Comparison of ENCODE assay signal across 11 cellular contexts in genomic region chr5:71697967-71698366, GRCh38. TPM values are rescaled to one million over a fixed set of nuclear protein-coding genes. Genes with fewer than 3 reads are reported as not detected.
DNase-seq lines count a peak whose midpoint lies in the region; ATAC-seq, FAIRE-seq and TF ChIP-seq lines count a peak whose summit lies in the region.
"Had no signal": no experiment of that assay in that cellular context is flagged by ENCODE, and none has a peak within 500 bp of the region (broad histone marks: within the 10 kb centered on the region; RNA-seq: fewer than 3 reads in every experiment).

No MANE protein-coding gene starts in this region.

- peaks cover 13 to 22% (median 19%) of the 10 kb centered on the region in 5 donors for H3K27me3 Mint-ChIP-seq in naive thymus-derived CD4-positive, alpha-beta T cell
- peaks cover 17% of the 10 kb centered on the region for H3K27me3 Mint-ChIP-seq in activated CD4-positive, alpha-beta memory T cell treated with anti-CD3 and anti-CD28 coated beads, Interleukin-2, amount 10 ng/mL, durations not matched to agents 7 days and 5 days

- CTCF ChIA-PET in endothelial cell of umbilical vein (lab: Charles Lee), result interaction anchor here (0.7 to 1.2 kb wide), 2 partner anchors 25 to 33 kb away, joined by 3 to 4 read pairs; no protein-coding TSS in a partner anchor
- CTCF ChIA-PET in naive thymus-derived CD4-positive, alpha-beta T cell (lab: Charles Lee), result no interaction called here
- CTCF ChIA-PET in activated CD4-positive, alpha-beta memory T cell treated with anti-CD3 and anti-CD28 coated beads, Interleukin-2, amount 10 ng/mL, durations not matched to agents 7 days and 5 days (lab: Charles Lee), result interaction anchor here (0.6 kb wide), 1 partner anchor 34 kb away, joined by 3 read pairs; no protein-coding TSS in a partner anchor

- intact Hi-C loops in endothelial cell of umbilical vein (cut with micrococcal nuclease), result no loop called here
- intact Hi-C loops in naive thymus-derived CD4-positive, alpha-beta T cell (cut with micrococcal nuclease), result no loop called here
- intact Hi-C loops in dorsolateral prefrontal cortex (cut with DNase I), result no loop called here

- dilution Hi-C loops in endothelial cell of umbilical vein (cut with MboI; ENCODE audit: extremely low pct_ligation_motif_present, low sequenced_read_pairs), result no loop called here

- H3K9ac ChIP-seq in Loucy (ENCODE audit: low read depth, low read length, poor library complexity, severe bottlenecking) (no peak overlapping the region), endothelial cell of umbilical vein (replicated peaks; ENCODE audit: extremely low read depth, insufficient read depth, low read length) (no peak overlapping the region)

- no TSS peak for BruUV-seq in endothelial cell of umbilical vein (replicated peaks; lab: Mats Ljungman, UMichigan)

- H3K27ac Mint-ChIP-seq in naive thymus-derived CD4-positive, alpha-beta T cell, result no peak overlapping the region
- no peak overlapping the region for H3K27ac Mint-ChIP-seq in activated CD4-positive, alpha-beta memory T cell treated with anti-CD3 and anti-CD28 coated beads, Interleukin-2, amount 10 ng/mL, durations not matched to agents 7 days and 5 days
- H3K27ac Mint-ChIP-seq: brain had no signal

- H3K9me3 ChIP-seq in Loucy (ENCODE audit: insufficient read depth, low read depth, low read length) (no peaks in the 10 kb centered on the region), endothelial cell of umbilical vein (replicated peaks; ENCODE audit: control insufficient read depth, insufficient read depth, low read length) (no peaks in the 10 kb centered on the region), BE2C (no peaks in the 10 kb centered on the region)
- H3K9me3 ChIP-seq in naive thymus-derived CD4-positive, alpha-beta T cell (ENCODE audit: control insufficient read depth in 2 of 3, low read length in 3 of 3), result no peaks in the 10 kb centered on the region
- H3K9me3 ChIP-seq: SJCRH30 had no signal

- H3K4me2 ChIP-seq in Loucy (ENCODE audit: low read depth, low read length, poor library complexity, severe bottlenecking), result peak overlapping the region; percentile 52
- H3K4me2 ChIP-seq in endothelial cell of umbilical vein (ENCODE audit: insufficient read depth, low read length), result no peak overlapping the region

- DNase-seq in D721Med (ENCODE audit: insufficient read length, low spot score), result no peak
- DNase-seq in endothelial cell of umbilical vein (ENCODE audit: low read depth, low spot score), result no peak
- DNase-seq in naive thymus-derived CD4-positive, alpha-beta T cell, result no peak
- no peak for DNase-seq in dorsolateral prefrontal cortex
- no peak for DNase-seq in activated CD4-positive, alpha-beta memory T cell treated with anti-CD3 and anti-CD28 coated beads, Interleukin-2, amount 10 ng/mL, durations not matched to agents 7 days and 5 days
- no peak for DNase-seq in AML-193 (lab: John Stamatoyannopoulos, UW)
- no peak for DNase-seq in BE2C
- DNase-seq: NCI-H146, SJCRH30 had no signal

- no peaks in the 10 kb centered on the region for H3F3A ChIP-seq in Loucy (ENCODE audit: low read depth)

- peaks cover 4 to 12% (median 7%) of the 10 kb centered on the region in 7 donors for H3K4me1 Mint-ChIP-seq in naive thymus-derived CD4-positive, alpha-beta T cell
- H3K4me1 Mint-ChIP-seq in activated CD4-positive, alpha-beta memory T cell treated with anti-CD3 and anti-CD28 coated beads, Interleukin-2, amount 10 ng/mL, durations not matched to agents 7 days and 5 days, result peaks cover 9% of the 10 kb centered on the region

- FAIRE-seq in D721Med (lab: Jason Lieb, UNC) (no peak), endothelial cell of umbilical vein (lab: Jason Lieb, UNC) (no peak)

- peak overlapping the region; percentile 15 for H3K4me3 ChIP-seq in Loucy (ENCODE audit: low read length, poor library complexity, severe bottlenecking)
- no peak overlapping the region for H3K4me3 ChIP-seq in endothelial cell of umbilical vein (replicated peaks in 1 of 3; ENCODE audit: insufficient read depth in 1 of 3, low read depth in 1 of 3, low read length in 3 of 3)
- peak overlapping the region; percentile 20 for H3K4me3 ChIP-seq in naive thymus-derived CD4-positive, alpha-beta T cell (ENCODE audit: low read length)
- H3K4me3 ChIP-seq in dorsolateral prefrontal cortex, result no peak overlapping the region
- H3K4me3 ChIP-seq in BE2C (ENCODE audit: low read depth, low read length), result no peak overlapping the region
- H3K4me3 ChIP-seq: SJCRH30 had no signal

- H3K27me3 ChIP-seq in Loucy (ENCODE audit: insufficient read depth, low read length, poor library complexity, severe bottlenecking), result no peaks in the 10 kb centered on the region
- peaks cover 17 to 26% of the 10 kb centered on the region in 2 experiments for H3K27me3 ChIP-seq in endothelial cell of umbilical vein (ENCODE audit: control insufficient read depth in 2 of 2, insufficient read depth in 2 of 2, low read length in 2 of 2)
- H3K27me3 ChIP-seq in naive thymus-derived CD4-positive, alpha-beta T cell (ENCODE audit: control insufficient read depth in 2 of 2, insufficient read depth in 2 of 2, low read length in 2 of 2), result no peaks in the 10 kb centered on the region
- peaks cover 0 to 19% (median 3%) of the 10 kb centered on the region in 45 donors for H3K27me3 ChIP-seq in dorsolateral prefrontal cortex
- H3K27me3 ChIP-seq in BE2C, result no peaks in the 10 kb centered on the region
- H3K27me3 ChIP-seq: SJCRH30 had no signal

- H3K4me1 ChIP-seq in Loucy (ENCODE audit: insufficient read depth, low read length, poor library complexity, severe bottlenecking) (peaks cover 24% of the 10 kb centered on the region), endothelial cell of umbilical vein (ENCODE audit: control insufficient read depth, extremely low read depth, insufficient read depth, low read length) (peaks cover 29% of the 10 kb centered on the region), BE2C (no peaks in the 10 kb centered on the region)
- H3K4me1 ChIP-seq in naive thymus-derived CD4-positive, alpha-beta T cell (ENCODE audit: control insufficient read depth in 2 of 2, insufficient read depth in 2 of 2, low read length in 2 of 2), result no peaks in the 10 kb centered on the region

- POLR2A ChIA-PET in endothelial cell of umbilical vein (lab: Charles Lee), result interaction anchor here (1.6 kb wide), 1 partner anchor 14 kb away, joined by 4 read pairs; no protein-coding TSS in a partner anchor
- POLR2A ChIA-PET in naive thymus-derived CD4-positive, alpha-beta T cell (lab: Charles Lee), result no interaction called here
- POLR2A ChIA-PET in activated CD4-positive, alpha-beta memory T cell treated with anti-CD3 and anti-CD28 coated beads, Interleukin-2, amount 10 ng/mL, durations not matched to agents 7 days and 5 days (lab: Charles Lee), result no interaction called here

- no peak for TF ChIP-seq POLR2A in endothelial cell of umbilical vein (IDR thresholded peaks at IDR 0.05; ENCODE audit: low read depth, low read length)

- no peaks in the 10 kb centered on the region for H3K36me3 ChIP-seq in Loucy (ENCODE audit: insufficient read depth, low read length)
- H3K36me3 ChIP-seq in endothelial cell of umbilical vein (ENCODE audit: control insufficient read depth in 2 of 2, extremely low read depth in 1 of 2, insufficient read depth in 2 of 2, low read length in 2 of 2), result no peaks in the 10 kb centered on the region
- no peaks in the 10 kb centered on the region for H3K36me3 ChIP-seq in naive thymus-derived CD4-positive, alpha-beta T cell (ENCODE audit: control insufficient read depth in 2 of 3, insufficient read depth in 3 of 3, low read length in 3 of 3)
- no peaks in the 10 kb centered on the region for H3K36me3 ChIP-seq in BE2C
- H3K36me3 ChIP-seq: SJCRH30 had no signal

- no peaks in the 10 kb centered on the region for H3K9me2 ChIP-seq in Loucy (replicated peaks; ENCODE audit: low read depth, low read length)

- H3K9me1 ChIP-seq in endothelial cell of umbilical vein (replicated peaks; ENCODE audit: control insufficient read depth, extremely low read depth, insufficient read depth, low read length), result no peaks in the 10 kb centered on the region

- peaks cover 0 to 20% (median 4%) of the 10 kb centered on the region in 11 donors for H3K9me3 Mint-ChIP-seq in naive thymus-derived CD4-positive, alpha-beta T cell
- H3K9me3 Mint-ChIP-seq in activated CD4-positive, alpha-beta memory T cell treated with anti-CD3 and anti-CD28 coated beads, Interleukin-2, amount 10 ng/mL, durations not matched to agents 7 days and 5 days, result peaks cover 1% of the 10 kb centered on the region

- H4K20me1 ChIP-seq in Loucy (ENCODE audit: insufficient read depth, low read length, poor library complexity, severe bottlenecking), result no peaks in the 10 kb centered on the region
- no peaks in the 10 kb centered on the region for H4K20me1 ChIP-seq in endothelial cell of umbilical vein (replicated peaks; ENCODE audit: control insufficient read depth, extremely low read depth, insufficient read depth, low read length)

- H2AFZ ChIP-seq in Loucy (ENCODE audit: low read length) (peak overlapping the region; percentile 67), endothelial cell of umbilical vein (ENCODE audit: low read depth, low read length) (no peak overlapping the region)

- H3K27ac ChIP-seq in endothelial cell of umbilical vein (ENCODE audit: insufficient read depth, low read depth, low read length), result no peak overlapping the region
- no peak overlapping the region for H3K27ac ChIP-seq in naive thymus-derived CD4-positive, alpha-beta T cell (ENCODE audit: low read depth, low read length)
- no peak overlapping the region for H3K27ac ChIP-seq in dorsolateral prefrontal cortex
- H3K27ac ChIP-seq: SJCRH30 had no signal

- ATAC-seq in naive thymus-derived CD4-positive, alpha-beta T cell, result no peak

- H3K4me3 Mint-ChIP-seq in naive thymus-derived CD4-positive, alpha-beta T cell, result peak overlapping the region in 6 of 10 donors; percentile 4 to 66 (median 42)
- H3K4me3 Mint-ChIP-seq in activated CD4-positive, alpha-beta memory T cell treated with anti-CD3 and anti-CD28 coated beads, Interleukin-2, amount 10 ng/mL, durations not matched to agents 7 days and 5 days, result no peak overlapping the region
- H3K4me3 Mint-ChIP-seq: brain had no signal

- H3K36me3 Mint-ChIP-seq in naive thymus-derived CD4-positive, alpha-beta T cell, result peaks cover 0 to 5% (median 2%) of the 10 kb centered on the region in 5 donors
- peaks cover 3% of the 10 kb centered on the region for H3K36me3 Mint-ChIP-seq in activated CD4-positive, alpha-beta memory T cell treated with anti-CD3 and anti-CD28 coated beads, Interleukin-2, amount 10 ng/mL, durations not matched to agents 7 days and 5 days (ENCODE audit: low read depth)
- H3K36me3 Mint-ChIP-seq: brain had no signal

- no peaks in the 10 kb centered on the region for H3K79me2 ChIP-seq in Loucy (ENCODE audit: insufficient read depth, low read length)
- no peaks in the 10 kb centered on the region for H3K79me2 ChIP-seq in endothelial cell of umbilical vein (ENCODE audit: control insufficient read depth, insufficient read depth, low read length)

- TF ChIP-seq CTCF in D721Med (IDR thresholded peaks at IDR 0.05; ENCODE audit: insufficient read depth, missing control alignments) (peak; percentile 4), Loucy (conservative IDR thresholded peaks at IDR 0.05; ENCODE audit: low read length) (peak; percentile 53), endothelial cell of umbilical vein (IDR thresholded peaks at IDR 0.05; ENCODE audit: extremely low read depth in 1 of 2, insufficient read depth in 1 of 2, low read depth in 1 of 2, low read length in 2 of 2) (peak; percentile 40 to 43), dorsolateral prefrontal cortex (IDR thresholded peaks at IDR 0.05 in 54 of 56, conservative IDR thresholded peaks at IDR 0.05 in 2 of 56; ENCODE audit: low read depth in 1 of 56, partially characterized antibody in 56 of 56) (peak in 10 of 56 donors; percentile 6 to 32 (median 19)), BE2C (IDR thresholded peaks at IDR 0.05; ENCODE audit: low read depth, low read length) (no peak; the same call in 1 of the 2 replicates)

RNA-seq across cellular contexts. Expression of gene CARTPT, which starts 21.1 kb away (rescaled TPM):
- not detected in 2 replicates for total RNA-seq in endothelial cell of umbilical vein
- polyA plus RNA-seq in endothelial cell of umbilical vein, result not detected in 2 replicates
- polyA plus RNA-seq in endothelial cell of umbilical vein (2011; cell fraction: cytosol; rRNA removed), result not detected in 2 replicates
- not detected in 2 replicates for polyA plus RNA-seq in endothelial cell of umbilical vein (2011; cell fraction: nucleus; rRNA removed)
- polyA plus RNA-seq in endothelial cell of umbilical vein (2012), result not detected in 2 replicates
- polyA minus RNA-seq in endothelial cell of umbilical vein, result not detected in 2 replicates
- polyA minus RNA-seq in endothelial cell of umbilical vein (2011; cell fraction: cytosol; rRNA and poly(A)+ RNA removed), result not detected
- polyA minus RNA-seq in endothelial cell of umbilical vein (2011; cell fraction: nucleus; rRNA and poly(A)+ RNA removed), result not detected in 2 replicates
- total RNA-seq in naive thymus-derived CD4-positive, alpha-beta T cell, result not detected
- not detected for polyA plus RNA-seq in naive thymus-derived CD4-positive, alpha-beta T cell
- total RNA-seq in dorsolateral prefrontal cortex, result 100 to 1,000 TPM in 8 of 120 experiments, 10 to 100 TPM in 99, 1 to 10 TPM in 12, not detected in 1; 1.2 to 185 (median 34.1) TPM
- not detected for total RNA-seq in activated CD4-positive, alpha-beta memory T cell treated with anti-CD3 and anti-CD28 coated beads, Interleukin-2, amount 10 ng/mL, durations not matched to agents 7 days and 5 days
- not detected for polyA plus RNA-seq in BE2C (2012; ENCODE audit: insufficient read depth, insufficient read length, low read depth)
- total RNA-seq: SJCRH30 had no signal

Comparison
In these comparisons a context has a peak if more than half of its experiments do, and no peak if none do; other contexts are left out.
1. H3K4me3 ChIP-seq: peak in Loucy (single experiment) and naive thymus-derived CD4-positive, alpha-beta T cell (single experiment); none in endothelial cell of umbilical vein (0 of 3), dorsolateral prefrontal cortex (0 of 59) and BE2C (single experiment).